Comparison of ENCODE assay signal across 8 cellular contexts in genomic region chr7:100693312-100694195, GRCh38. TPM values are rescaled to one million over a fixed set of nuclear protein-coding genes. Genes with fewer than 3 reads are reported as not detected.
DNase-seq lines count a peak whose midpoint lies in the region; ATAC-seq and TF ChIP-seq lines count a peak whose summit lies in the region.

No MANE protein-coding gene starts in this region.

- no peak for DNase-seq in WTC11 (ENCODE audit: low spot score)
- DNase-seq in cardiac muscle cell (ENCODE audit: low read depth in 1 of 2, low spot score in 1 of 2): peak in 1 of 2 donors; percentile 63
- peak; percentile 69 for DNase-seq in sigmoid colon
- DNase-seq in OCI-M2 (lab: John Stamatoyannopoulos, UW; ENCODE audit: unreplicated experiment): no peak
- no peak for DNase-seq in T1000 (lab: John Stamatoyannopoulos, UW)
- DNase-seq in activated CD4-positive, alpha-beta T cell treated with anti-CD3 and anti-CD28 coated beads for 1 hour: no peak

- no peaks in the 10 kb centered on the region for H3K27me3 Mint-ChIP-seq in WTC11 (ENCODE audit: low read depth)

- 1% methylated on average over 102 of the region's 102 CpGs for WGBS in sigmoid colon, 2 donors

- H3K36me3 Mint-ChIP-seq in WTC11: peaks cover 20% of the 10 kb centered on the region

- H3K27me3 ChIP-seq in cardiac muscle cell (no peaks in the 10 kb centered on the region), sigmoid colon (no peaks in the 10 kb centered on the region)

- H3K9me3 ChIP-seq in cardiac muscle cell (ENCODE audit: low read depth): no peaks in the 10 kb centered on the region
- H3K9me3 ChIP-seq in sigmoid colon: no peaks in the 10 kb centered on the region

- no peaks in the 10 kb centered on the region for H3K9me3 Mint-ChIP-seq in WTC11

- H3K4me1 ChIP-seq in cardiac muscle cell (ENCODE audit: low read depth) (peaks cover 16% of the 10 kb centered on the region), sigmoid colon (peaks cover 0 to 53% (median 46%) of the 10 kb centered on the region in 4 donors)

- ATAC-seq in GM18502 (IDR thresholded peaks at IDR 0.05; ENCODE audit: poor library complexity, unreplicated experiment): peak; percentile 30
- ATAC-seq in HG02610 (IDR thresholded peaks at IDR 0.05; ENCODE audit: unreplicated experiment): peak; percentile 24
- ATAC-seq in WTC11: no peak; the same call in 1 of the 2 replicates

- no peak for TF ChIP-seq EP300 in sigmoid colon (IDR thresholded peaks at IDR 0.05)

- H3K36me3 ChIP-seq in cardiac muscle cell: no peaks in the 10 kb centered on the region
- H3K36me3 ChIP-seq in sigmoid colon: peaks cover 0 to 10% (median 6%) of the 10 kb centered on the region in 4 donors

- POLR2A ChIA-PET in WTC11 (lab: Charles Lee): interaction anchor here (1.0 to 5.4 kb wide), 3 partner anchors 12 to 134 kb away, joined by 3 to 30 read pairs (median 4); partner anchors contain the start of genes EPHB4 and POP7

- peak overlapping the region; percentile 93 for H3K27ac ChIP-seq in cardiac muscle cell
- peak overlapping the region; percentile 82 to 95 (median 84) for H3K27ac ChIP-seq in sigmoid colon

- H3K4me3 Mint-ChIP-seq in WTC11: peak overlapping the region; percentile 96

- CTCF ChIA-PET in WTC11 (lab: Charles Lee): interaction anchor here (0.6 to 8.5 kb wide), 19 partner anchors 10 to 224 kb away, joined by 3 to 108 read pairs (median 5); partner anchors contain the start of genes GNB2, MOSPD3, POP7 and SLC12A9

- TF ChIP-seq POLR2A in sigmoid colon (IDR thresholded peaks at IDR 0.05): no peak

- intact Hi-C loops in sigmoid colon (cut with DNase I): loop anchor here (5.0 kb wide), 2 partner anchors 131 to 226 kb away; no protein-coding TSS in a partner anchor

- TF ChIP-seq CTCF in WTC11 (IDR thresholded peaks at IDR 0.05) (no peak), cardiac muscle cell (IDR thresholded peaks at IDR 0.05; ENCODE audit: low read depth, low read length) (no peak), sigmoid colon (IDR thresholded peaks at IDR 0.05) (no peak)

- H3K4me1 Mint-ChIP-seq in WTC11: peaks cover 49% of the 10 kb centered on the region

- H3K4me3 ChIP-seq in cardiac muscle cell: peak overlapping the region; percentile 95
- H3K4me3 ChIP-seq in sigmoid colon: peak overlapping the region; percentile 73 to 99 (median 92)

- H3K27ac Mint-ChIP-seq in WTC11: peak overlapping the region; percentile 97

TF ChIP-seq in WTC11, 78 proteins besides CTCF, POLR2A, EP300 and RAD21:
- TF ChIP-seq CBFB (CRISPR knock-in tag; IDR thresholded peaks at IDR 0.05; ENCODE audit: low read depth) (no peak), FOXP4 (CRISPR knock-in tag; IDR thresholded peaks at IDR 0.05) (peak; percentile 48; the same call in 1 of the 2 replicates)
TF ChIP-seq in WTC11: peak in this region for 1.

RNA-seq across cellular contexts. Expression of gene GIGYF1, which starts 0.5 kb away (rescaled TPM):
- total RNA-seq in WTC11 (2021) (116 to 130 TPM (median 123 TPM) in 3 replicates), cardiac muscle cell (31.9 and 53.2 TPM in 2 replicates), sigmoid colon (10 to 100 TPM; 24.8 to 47.1 (median 26.6) TPM)
- polyA plus RNA-seq in cardiac muscle cell (14.0 and 20.1 TPM in 2 replicates), sigmoid colon (10 to 100 TPM in 1 of 3 donors, 1 to 10 TPM in 2; 3.5 to 27.9 (median 4.8) TPM)

RNA-seq across cellular contexts. Expression of gene POP7, which starts 12.4 kb away (rescaled TPM):
- total RNA-seq in WTC11 (2021) (71.9 to 79.2 TPM (median 78.1 TPM) in 3 replicates), cardiac muscle cell (30.6 and 45.7 TPM in 2 replicates), sigmoid colon (10 to 100 TPM; 20.5 to 39.5 (median 31.7) TPM)
- polyA plus RNA-seq in cardiac muscle cell (40.2 and 68.3 TPM in 2 replicates), sigmoid colon (10 to 100 TPM; 43.5 to 46.2 (median 44.4) TPM)

RNA-seq across cellular contexts. Expression of gene GNB2, which starts 20.0 kb away (rescaled TPM):
- total RNA-seq in WTC11 (2021): 182 to 194 TPM (median 184 TPM) in 3 replicates
- total RNA-seq in cardiac muscle cell: 233 and 234 TPM in 2 replicates
- polyA plus RNA-seq in cardiac muscle cell: 241 and 286 TPM in 2 replicates
- total RNA-seq in sigmoid colon: 100 to 1,000 TPM; 133 to 199 (median 163) TPM
- polyA plus RNA-seq in sigmoid colon: 100 to 1,000 TPM; 230 to 286 (median 236) TPM

RNA-seq across cellular contexts. Expression of gene EPO, which starts 26.7 kb away (rescaled TPM):
- 0.63 to 0.76 TPM (median 0.66 TPM) in 3 replicates for total RNA-seq in WTC11 (2021)
- total RNA-seq in cardiac muscle cell: 0.60 TPM in 1 of 2 replicates, not detected in the other
- polyA plus RNA-seq in cardiac muscle cell: 0.34 and 0.46 TPM in 2 replicates
- not detected for total RNA-seq in sigmoid colon
- polyA plus RNA-seq in sigmoid colon: not detected

RNA-seq across cellular contexts. Expression of gene ACTL6B, which starts 37.3 kb away (rescaled TPM):
- total RNA-seq in WTC11 (2021) (0.96 to 1.3 TPM (median 0.99 TPM) in 3 replicates), cardiac muscle cell (not detected in 2 replicates), sigmoid colon (under 1 TPM in 2 of 4 donors, not detected in 2; 0.68 to 0.71 TPM)
- polyA plus RNA-seq in cardiac muscle cell (not detected in 2 replicates), sigmoid colon (under 1 TPM in 1 of 3 donors, not detected in 2; 0.58 TPM)
